In genomic region chr17:42274812-42275526, GRCh38 we compare ENCODE assay signal across 8 cellular contexts. TPM values are rescaled to one million over a fixed set of nuclear protein-coding genes. Genes with fewer than 3 reads are reported as not detected.
A peak's percentile ranks its signal among the peaks of the same experiment; 100 is the strongest.
DNase-seq lines count a peak whose midpoint lies in the region; ATAC-seq and TF ChIP-seq lines count a peak whose summit lies in the region.

No MANE protein-coding gene starts in this region.

- H3K4me2 ChIP-seq in PC-3 (ENCODE audit: low read length): no peak overlapping the region

- no peak for ATAC-seq in activated naive CD4-positive, alpha-beta T cell treated with anti-CD3 and anti-CD28 coated beads, Interleukin-2, amount 50 U/mL, for 72 hours
- ATAC-seq in PC-3 (no peak), GM18502 (IDR thresholded peaks at IDR 0.05; ENCODE audit: poor library complexity, unreplicated experiment) (no peak), GM21825 (IDR thresholded peaks at IDR 0.05; ENCODE audit: unreplicated experiment) (no peak)

- H3K27me3 ChIP-seq in iPS-20b (ENCODE audit: insufficient read depth, low read length) (peaks cover 9% of the 10 kb centered on the region; the same call in 1 of the 2 replicates), subcutaneous abdominal adipose tissue (ENCODE audit: control insufficient read depth in 5 of 5, insufficient read depth in 4 of 5, low read length in 5 of 5) (no peaks in the 10 kb centered on the region), PC-3 (ENCODE audit: low read length) (no peaks in the 10 kb centered on the region)

- H3K9me3 ChIP-seq in iPS-20b (ENCODE audit: insufficient read depth, low read depth, low read length): no peaks in the 10 kb centered on the region
- no peaks in the 10 kb centered on the region for H3K9me3 ChIP-seq in subcutaneous abdominal adipose tissue (ENCODE audit: control insufficient read depth in 5 of 5, low read length in 5 of 5)
- no peaks in the 10 kb centered on the region for H3K9me3 ChIP-seq in PC-3 (ENCODE audit: low read length)

- H3K4me1 ChIP-seq in iPS-20b (ENCODE audit: insufficient read depth, low read length): peaks cover 38% of the 10 kb centered on the region
- H3K4me1 ChIP-seq in subcutaneous abdominal adipose tissue (ENCODE audit: control insufficient read depth in 5 of 5, insufficient read depth in 5 of 5, low read length in 5 of 5): peaks cover 11 to 67% (median 55%) of the 10 kb centered on the region in 5 donors
- no peaks in the 10 kb centered on the region for H3K4me1 ChIP-seq in PC-3 (ENCODE audit: insufficient read depth, low read length)

- no peaks in the 10 kb centered on the region for H3F3A ChIP-seq in PC-3 (ENCODE audit: low read length, unreplicated experiment)

- peak; percentile 45 for DNase-seq in DMS79 treated with DMSO at 0.1 percent for 48 hours (lab: John Stamatoyannopoulos, UW)
- DNase-seq in DMS79 (lab: John Stamatoyannopoulos, UW): no peak
- no peak for DNase-seq in activated naive CD4-positive, alpha-beta T cell treated with anti-CD3 and anti-CD28 coated beads, Interleukin-2, amount 50 U/mL, for 72 hours (ENCODE audit: low spot score in 2 of 2)
- no peak for DNase-seq in PC-3

- no peaks in the 10 kb centered on the region for H4K20me1 ChIP-seq in PC-3 (ENCODE audit: low read length)

- H3K36me3 Mint-ChIP-seq in activated naive CD4-positive, alpha-beta T cell treated with anti-CD3 and anti-CD28 coated beads, Interleukin-2, amount 50 U/mL, for 72 hours: peaks cover 19 to 28% of the 10 kb centered on the region in 2 donors

- H3K27ac ChIP-seq in iPS-20b (ENCODE audit: low read length) (peak overlapping the region; percentile 27), subcutaneous abdominal adipose tissue (ENCODE audit: low read depth, low read length) (peak overlapping the region; percentile 58), PC-3 (ENCODE audit: low read length) (no peak overlapping the region)

- H3K9me2 ChIP-seq in PC-3 (replicated peaks; ENCODE audit: low read length): no peaks in the 10 kb centered on the region

- H2AFZ ChIP-seq in PC-3 (ENCODE audit: low read length): no peak overlapping the region

- no peaks in the 10 kb centered on the region for H3K79me2 ChIP-seq in PC-3 (ENCODE audit: low read length)

- CTCF ChIA-PET in PC-3 (lab: Charles Lee): no interaction called here

- BruUV-seq in PC-3 (replicated peaks; lab: Mats Ljungman, UMichigan): no TSS peak

- H3K4me3 ChIP-seq in iPS-20b (ENCODE audit: low read length) (peak overlapping the region; percentile 82), subcutaneous abdominal adipose tissue (ENCODE audit: low read depth in 1 of 5, low read length in 5 of 5) (peak overlapping the region; percentile 65 to 90 (median 87)), PC-3 (ENCODE audit: low read length) (no peak overlapping the region)

- no peaks in the 10 kb centered on the region for H3K9me3 Mint-ChIP-seq in activated naive CD4-positive, alpha-beta T cell treated with anti-CD3 and anti-CD28 coated beads, Interleukin-2, amount 50 U/mL, for 72 hours

- POLR2A ChIA-PET in PC-3 (lab: Charles Lee; ENCODE audit: unreplicated experiment): no interaction called here

- H3K36me3 ChIP-seq in iPS-20b (ENCODE audit: insufficient read depth, low read depth, low read length) (no peaks in the 10 kb centered on the region), subcutaneous abdominal adipose tissue (ENCODE audit: control insufficient read depth in 5 of 5, insufficient read depth in 5 of 5, low read length in 5 of 5) (no peaks in the 10 kb centered on the region), PC-3 (ENCODE audit: low read depth, low read length) (no peaks in the 10 kb centered on the region)

- H3K27ac Mint-ChIP-seq in activated naive CD4-positive, alpha-beta T cell treated with anti-CD3 and anti-CD28 coated beads, Interleukin-2, amount 50 U/mL, for 72 hours: peak overlapping the region; percentile 88 to 97

- H3K9ac ChIP-seq in iPS-20b (ENCODE audit: low read depth, low read length): peak overlapping the region; percentile 90
- H3K9ac ChIP-seq in subcutaneous abdominal adipose tissue (ENCODE audit: low read length in 5 of 5): peak overlapping the region; percentile 77 to 90 (median 78)
- H3K9ac ChIP-seq in PC-3 (ENCODE audit: low read length): no peak overlapping the region

- no peak for TF ChIP-seq CTCF in PC-3 (conservative IDR thresholded peaks at IDR 0.05; ENCODE audit: low read depth, low read length)

- intact Hi-C loops in PC-3 (cut with micrococcal nuclease): no loop called here

RNA-seq across cellular contexts. Expression of gene STAT5B, which starts 1.2 kb away (rescaled TPM):
- total RNA-seq in activated naive CD4-positive, alpha-beta T cell treated with anti-CD3 and anti-CD28 coated beads, Interleukin-2, amount 50 U/mL, for 72 hours: 100 to 1,000 TPM; 117 to 207 TPM
- total RNA-seq in PC-3 (2014; rRNA removed): not detected in 2 replicates

RNA-seq across cellular contexts. Expression of gene STAT5A, which starts 13.3 kb away (rescaled TPM):
- 100 to 1,000 TPM; 171 to 177 TPM for total RNA-seq in activated naive CD4-positive, alpha-beta T cell treated with anti-CD3 and anti-CD28 coated beads, Interleukin-2, amount 50 U/mL, for 72 hours
- not detected in 2 replicates for total RNA-seq in PC-3 (2014; rRNA removed)

Comparison
In these comparisons a context has a peak if more than half of its experiments do, and no peak if none do; other contexts are left out.
1. RNA of gene STAT5B, which starts 1.2 kb away (total RNA-seq): 117 to 207 TPM in activated naive CD4-positive, alpha-beta T cell treated with anti-CD3 and anti-CD28 coated beads, Interleukin-2, amount 50 U/mL, for 72 hours; not detected in PC-3; every median in the first group is over 100 times any median in the second.
2. RNA of gene STAT5A, which starts 13.3 kb away (total RNA-seq): 171 to 177 TPM in activated naive CD4-positive, alpha-beta T cell treated with anti-CD3 and anti-CD28 coated beads, Interleukin-2, amount 50 U/mL, for 72 hours; not detected in PC-3; every median in the first group is over 100 times any median in the second.